In the genomic region with DNA sequence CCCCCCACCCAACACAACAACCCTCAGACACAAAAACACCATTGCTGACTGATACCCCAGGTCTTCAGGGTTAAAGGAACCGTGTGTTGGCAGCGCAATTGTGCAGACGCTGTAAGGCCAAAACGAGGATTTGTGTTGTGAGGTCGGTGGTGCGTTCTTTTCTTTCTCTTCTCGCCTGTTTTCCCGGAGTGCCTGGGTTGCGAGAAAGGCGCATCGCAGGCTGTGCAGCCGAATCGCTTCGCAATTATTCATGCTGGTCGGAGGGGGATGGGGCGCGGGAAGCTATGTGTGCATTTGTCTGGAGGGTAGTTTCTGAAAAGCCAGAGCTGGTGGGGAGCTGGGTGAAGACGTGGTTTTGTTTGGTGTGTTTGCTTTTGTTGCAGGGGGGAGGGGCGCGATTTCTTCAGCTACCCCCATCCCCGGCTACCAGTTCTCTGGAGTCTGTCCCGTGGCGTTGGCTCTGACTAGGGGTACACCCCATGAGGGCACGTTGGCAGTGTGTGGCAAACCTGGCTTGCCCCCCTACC, we compare ENCODE assay signal across 8 cellular contexts. TPM values are rescaled to one million over a fixed set of nuclear protein-coding genes. Genes with fewer than 3 reads are reported as not detected.
A peak's percentile ranks its signal among the peaks of the same experiment; 100 is the strongest.
DNase-seq lines count a peak whose midpoint lies in the region; ATAC-seq and TF ChIP-seq lines count a peak whose summit lies in the region.

No MANE protein-coding gene starts in this region.

- POLR2A ChIA-PET in WTC11 (lab: Charles Lee): interaction anchor here (0.6 to 4.3 kb wide), 5 partner anchors 15 to 1737 kb away, joined by 3 to 101 read pairs (median 9); partner anchors contain the start of gene SMNDC1

- ATAC-seq in WTC11: no peak
- peak; percentile 5 for ATAC-seq in left lobe of liver
- ATAC-seq in GM21515 (IDR thresholded peaks at IDR 0.05; ENCODE audit: unreplicated experiment): no peak
- no peak for ATAC-seq in HG02642 (IDR thresholded peaks at IDR 0.05; ENCODE audit: poor library complexity, unreplicated experiment)

- H3K4me3 Mint-ChIP-seq in WTC11: peak overlapping the region; percentile 91

- H3K4me2 ChIP-seq in DOHH2 (ENCODE audit: low read length) (peak overlapping the region; percentile 80), Loucy (ENCODE audit: low read depth, low read length, poor library complexity, severe bottlenecking) (peak overlapping the region; percentile 94)

- CTCF ChIA-PET in WTC11 (lab: Charles Lee): interaction anchor here (1.1 to 2.7 kb wide), 3 partner anchors 11 to 325 kb away, joined by 5 to 26 read pairs (median 6); no protein-coding TSS in a partner anchor

- H2AFZ ChIP-seq in Loucy (ENCODE audit: low read length): peak overlapping the region; percentile 55

- TF ChIP-seq CTCF in DOHH2 (IDR thresholded peaks at IDR 0.05; ENCODE audit: low read depth, low read length, poor library complexity, severe bottlenecking): no peak
- no peak for TF ChIP-seq CTCF in Loucy (conservative IDR thresholded peaks at IDR 0.05; ENCODE audit: low read length)
- TF ChIP-seq CTCF in WTC11 (IDR thresholded peaks at IDR 0.05): no peak
- no peak for TF ChIP-seq CTCF in coronary artery (IDR thresholded peaks at IDR 0.05)

- H3K4me1 Mint-ChIP-seq in WTC11: peaks cover 43% of the 10 kb centered on the region

- peaks cover 49% of the 10 kb centered on the region for H3K4me1 ChIP-seq in DOHH2 (ENCODE audit: control insufficient read depth, low read length)
- peaks cover 30% of the 10 kb centered on the region for H3K4me1 ChIP-seq in Loucy (ENCODE audit: insufficient read depth, low read length, poor library complexity, severe bottlenecking)

- H3F3A ChIP-seq in DOHH2 (ENCODE audit: control insufficient read depth, insufficient read depth) (peaks cover 9% of the 10 kb centered on the region), Loucy (ENCODE audit: low read depth) (0 out of 2 replicates have a peak, but pooled peaks cover under 1% of the 10 kb centered on the region)

- H3K36me3 ChIP-seq in DOHH2 (ENCODE audit: control insufficient read depth, low read length) (no peaks in the 10 kb centered on the region), Loucy (ENCODE audit: insufficient read depth, low read length) (no peaks in the 10 kb centered on the region)

- peak overlapping the region; percentile 32 for H3K27ac ChIP-seq in DOHH2 (ENCODE audit: low read depth, low read length)
- peak overlapping the region; percentile 98 to 99 for H3K27ac ChIP-seq in coronary artery

- peak overlapping the region; percentile 61 for H3K27ac Mint-ChIP-seq in WTC11

- H3K4me3 ChIP-seq in DOHH2 (ENCODE audit: low read length): peak overlapping the region; percentile 76
- peak overlapping the region; percentile 74 for H3K4me3 ChIP-seq in Loucy (ENCODE audit: low read length, poor library complexity, severe bottlenecking)
- peak overlapping the region; percentile 91 for H3K4me3 ChIP-seq in coronary artery

- H3K27me3 Mint-ChIP-seq in WTC11 (ENCODE audit: low read depth): peaks cover 85% of the 10 kb centered on the region

- DNase-seq in WTC11 (ENCODE audit: low spot score): peak; percentile 49
- peak; percentile 85 for DNase-seq in coronary artery (ENCODE audit: low spot score)
- DNase-seq in left lobe of liver (ENCODE audit: low spot score): peak; percentile 62
- peak; percentile 42 for DNase-seq in stimulated activated CD4-positive, alpha-beta T cell treated with anti-CD3 and anti-CD28 coated beads, Interleukin-2, amount 100 ng/mL, for 4 hours (ENCODE audit: low read depth)

- H3K27me3 ChIP-seq in DOHH2 (ENCODE audit: control insufficient read depth, low read length): peaks cover 10% of the 10 kb centered on the region
- no peaks in the 10 kb centered on the region for H3K27me3 ChIP-seq in Loucy (ENCODE audit: insufficient read depth, low read length, poor library complexity, severe bottlenecking)

- H3K9ac ChIP-seq in Loucy (ENCODE audit: low read depth, low read length, poor library complexity, severe bottlenecking): peak overlapping the region; percentile 29

- H4K20me1 ChIP-seq in DOHH2 (ENCODE audit: control insufficient read depth, insufficient read depth, low read depth, low read length) (no peaks in the 10 kb centered on the region), Loucy (ENCODE audit: insufficient read depth, low read length, poor library complexity, severe bottlenecking) (peaks cover 7% of the 10 kb centered on the region)

- H3K79me2 ChIP-seq in DOHH2 (ENCODE audit: control insufficient read depth, low read length) (peaks cover 19% of the 10 kb centered on the region), Loucy (ENCODE audit: insufficient read depth, low read length) (peaks cover 29% of the 10 kb centered on the region; the same call in 1 of the 2 replicates)

- H3K9me3 Mint-ChIP-seq in WTC11: no peaks in the 10 kb centered on the region

- no peaks in the 10 kb centered on the region for H3K9me3 ChIP-seq in DOHH2 (ENCODE audit: control insufficient read depth, insufficient read depth, low read length)
- H3K9me3 ChIP-seq in Loucy (ENCODE audit: insufficient read depth, low read depth, low read length): no peaks in the 10 kb centered on the region

- H3K9me2 ChIP-seq in DOHH2 (replicated peaks; ENCODE audit: control insufficient read depth, low read length): no peaks in the 10 kb centered on the region
- H3K9me2 ChIP-seq in Loucy (replicated peaks; ENCODE audit: low read depth, low read length): no peaks in the 10 kb centered on the region

- no peaks in the 10 kb centered on the region for H3K36me3 Mint-ChIP-seq in WTC11

TF ChIP-seq in WTC11, 78 proteins besides CTCF, POLR2A, EP300 and RAD21:
- TF ChIP-seq ETV6 (CRISPR knock-in tag; IDR thresholded peaks at IDR 0.05): 0 out of 2 replicates have a peak, but pooled peaks have one; percentile 27
- no peak for TF ChIP-seq ELF4 (CRISPR knock-in tag; IDR thresholded peaks at IDR 0.05; ENCODE audit: low read depth)
- TF ChIP-seq SOX15 (CRISPR knock-in tag; IDR thresholded peaks at IDR 0.05): no peak
- no peak for TF ChIP-seq ZNF512 (CRISPR knock-in tag; IDR thresholded peaks at IDR 0.05; ENCODE audit: borderline replicate concordance)
- TF ChIP-seq ZNF281 (CRISPR knock-in tag; IDR thresholded peaks at IDR 0.05): peak; percentile 65; the same call in 1 of the 2 replicates
TF ChIP-seq in WTC11: peak in this region for 2.

RNA-seq across cellular contexts. Expression of gene MXI1, which starts 2.1 kb away (rescaled TPM):
- total RNA-seq in WTC11 (2021) (16.6 to 23.9 TPM (median 21.6 TPM) in 3 replicates), left lobe of liver (26.3 TPM)
